In the genomic region with DNA sequence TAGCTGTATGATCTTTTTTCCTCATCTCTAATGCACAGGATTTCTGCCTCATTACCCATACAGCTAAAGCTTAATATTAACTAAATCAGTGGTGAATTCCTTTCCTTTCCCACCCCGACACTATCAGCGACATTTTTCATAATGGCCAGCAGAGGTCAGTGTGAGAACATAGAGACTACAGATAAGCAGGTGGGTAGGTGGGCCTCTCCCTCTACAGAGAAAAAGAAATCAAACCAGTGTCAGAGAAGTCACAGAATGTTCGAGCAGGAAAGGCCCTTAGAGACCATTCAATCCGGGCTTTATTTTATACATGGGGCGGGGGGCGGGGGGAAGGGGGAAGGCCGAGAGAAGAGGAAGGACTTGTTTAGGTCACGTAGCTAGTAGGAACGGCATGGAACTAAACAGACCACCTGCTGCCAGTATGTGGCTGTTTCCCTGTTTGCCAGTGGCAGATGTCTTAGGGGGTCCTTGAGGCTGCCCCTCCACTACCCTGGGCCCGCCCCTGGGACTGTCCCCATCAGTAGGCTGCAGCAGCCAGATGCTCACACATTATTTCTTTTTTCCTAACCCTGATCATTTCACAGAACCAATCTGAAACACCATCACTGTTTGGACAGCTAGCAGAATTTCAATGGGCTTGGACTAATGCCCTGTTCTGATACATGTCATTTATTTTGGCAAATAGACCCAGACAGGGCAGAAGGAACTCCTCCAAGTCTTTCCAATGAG, we compare ENCODE assay signal across 8 cellular contexts.
DNase-seq lines count a peak whose midpoint lies in the region; ATAC-seq, FAIRE-seq and TF ChIP-seq lines count a peak whose summit lies in the region.

No MANE protein-coding gene starts in this region.

- no peaks in the 10 kb centered on the region for H3K4me1 ChIP-seq in OCI-LY1 (ENCODE audit: insufficient read depth, low read length, severe bottlenecking)
- H3K4me1 ChIP-seq in esophagus muscularis mucosa, result peaks cover 0 to 61% (median 48%) of the 10 kb centered on the region in 4 donors

- TF ChIP-seq EP300 in esophagus muscularis mucosa (IDR thresholded peaks at IDR 0.05), result no peak

- H3K9me2 ChIP-seq in OCI-LY1 (ENCODE audit: low read depth, low read length), result no peaks in the 10 kb centered on the region

- FAIRE-seq in GM12892 (lab: Jason Lieb, UNC), result peak; percentile 90

- TF ChIP-seq POLR2A in GM12892 (IDR thresholded peaks at IDR 0.05; ENCODE audit: low read depth, low read length), result no peak
- no peak for TF ChIP-seq POLR2A in esophagus muscularis mucosa (IDR thresholded peaks at IDR 0.05; ENCODE audit: low read depth)

- H3K79me2 ChIP-seq in OCI-LY1 (ENCODE audit: insufficient read depth, low read length), result no peaks in the 10 kb centered on the region

- H3K27me3 ChIP-seq in OCI-LY1 (ENCODE audit: insufficient read depth, low read length) (no peaks in the 10 kb centered on the region), esophagus muscularis mucosa (no peaks in the 10 kb centered on the region)

- intact Hi-C loops in esophagus muscularis mucosa (cut with DNase I), result loop anchor here (5.0 kb wide), 2 partner anchors 212 to 312 kb away; a partner anchor contains a TSS

- H3K36me3 ChIP-seq in OCI-LY1 (ENCODE audit: insufficient read depth, low read length) (no peaks in the 10 kb centered on the region), esophagus muscularis mucosa (no peaks in the 10 kb centered on the region)

- no peak overlapping the region for H3K4me2 ChIP-seq in OCI-LY1 (ENCODE audit: low read length)

- no peak overlapping the region for H3K4me3 ChIP-seq in AG10803 (ENCODE audit: low read length)
- H3K4me3 ChIP-seq in OCI-LY1 (ENCODE audit: low read depth, low read length, poor library complexity, severe bottlenecking), result no peak overlapping the region
- H3K4me3 ChIP-seq in esophagus muscularis mucosa, result no peak overlapping the region

- H3K9me3 ChIP-seq in OCI-LY1 (ENCODE audit: low read length) (no peaks in the 10 kb centered on the region), esophagus muscularis mucosa (no peaks in the 10 kb centered on the region)

- H4K20me1 ChIP-seq in OCI-LY1 (ENCODE audit: insufficient read depth, low read length), result no peaks in the 10 kb centered on the region

- DNase-seq in AG10803 (ENCODE audit: low read depth), result peak; percentile 3
- DNase-seq in GM12892 (ENCODE audit: insufficient read length), result no peak
- DNase-seq in esophagus muscularis mucosa (ENCODE audit: extremely low spot score), result no peak
- DNase-seq in pons (ENCODE audit: low spot score), result peak; percentile 30
- DNase-seq in GM19238 (ENCODE audit: insufficient read length, low spot score), result no peak

- WGBS in esophagus muscularis mucosa, result 12% methylated on average over 10 of the region's 10 CpGs

- H3K9ac ChIP-seq in OCI-LY1 (ENCODE audit: low read length), result no peak overlapping the region

- no peaks in the 10 kb centered on the region for H3F3A ChIP-seq in OCI-LY1 (ENCODE audit: insufficient read depth, low read length)

- TF ChIP-seq CTCF in AG10803 (conservative IDR thresholded peaks at IDR 0.05; ENCODE audit: low read length) (peak; percentile 56), OCI-LY1 (IDR thresholded peaks at IDR 0.05; ENCODE audit: low read length) (peak; percentile 51), esophagus muscularis mucosa (IDR thresholded peaks at IDR 0.05) (peak; percentile 54 to 58 (median 55))

- H2AFZ ChIP-seq in OCI-LY1 (ENCODE audit: low read length), result no peak overlapping the region

- ATAC-seq in HG03378 (IDR thresholded peaks at IDR 0.05; ENCODE audit: unreplicated experiment) (peak; percentile 72), HG03439 (IDR thresholded peaks at IDR 0.05; ENCODE audit: unreplicated experiment) (no peak)

- H3K27ac ChIP-seq in OCI-LY1 (ENCODE audit: low read depth, low read length, poor library complexity, severe bottlenecking) (no peak overlapping the region), esophagus muscularis mucosa (replicated peaks in 1 of 4) (peak overlapping the region; percentile 68 to 76 (median 75))

Comparison
In these comparisons a context has a peak if more than half of its experiments do, and no peak if none do; other contexts are left out.
1. DNase-seq: peak in AG10803 (single experiment) and pons (single experiment); none in GM12892 (single experiment), esophagus muscularis mucosa (single experiment) and GM19238 (single experiment).
2. Peak in every context shown above with its lines, with median percentiles within 50 percentile points of each other: CTCF ChIP-seq.